In genomic region chr2:160076239-160076638, GRCh38 we compare ENCODE assay signal across 17 cellular contexts. TPM values are rescaled to one million over a fixed set of nuclear protein-coding genes. Genes with fewer than 3 reads are reported as not detected.
"Had no signal": no experiment of that assay in that cellular context is flagged by ENCODE, and none has a peak within 500 bp of the region (broad histone marks: within the 10 kb centered on the region; RNA-seq: fewer than 3 reads in every experiment).

No MANE protein-coding gene starts in this region.

- H3K4me3 ChIP-seq: colonic mucosa, spleen, tibial nerve had no signal

- H3K27ac Mint-ChIP-seq: activated CD8-positive, alpha-beta T cell treated with anti-CD3 and anti-CD28 coated beads, Interleukin-2, amount 10 ng/mL, durations not matched to agents 7 days and 5 days; activated naive CD8-positive, alpha-beta T cell treated with anti-CD3 and anti-CD28 coated beads, Interleukin-2, amount 50 U/mL, for 24 hours; activated T-helper 1 cell treated with anti-CD3 and anti-CD28 coated beads, Interleukin-12 subunit alpha, Interleukin-12 subunit beta, Interleukin-2, Interleukin-4 antibody, amounts not matched to agents 30 ng/mL and 10 ng/mL and 1 ng/mL, durations not matched to agents 14 hours and 24 hours and 36 hours; stimulated activated naive B cell treated with anti-CD40 and anti-IgM and Interleukin-4, amounts not matched to agents 10 μg/mL and 1 μg/mL and 100 μg/mL, for 72 hours; T-helper 1 cell treated with Interleukin-12 subunit alpha and Interleukin-12 subunit beta and Interleukin-4 antibody, amounts not matched to agents 30 μg/mL and 1 μg/mL, for 36 hours; WTC11 had no signal

- H3K36me3 ChIP-seq: colonic mucosa, spleen, tibial nerve had no signal

- H3K9me3 Mint-ChIP-seq: activated naive CD8-positive, alpha-beta T cell treated with anti-CD3 and anti-CD28 coated beads, Interleukin-2, amount 50 U/mL, for 24 hours; activated T-helper 1 cell treated with anti-CD3 and anti-CD28 coated beads, Interleukin-12 subunit alpha, Interleukin-12 subunit beta, Interleukin-2, Interleukin-4 antibody, amounts not matched to agents 30 ng/mL and 10 ng/mL and 1 ng/mL, durations not matched to agents 14 hours and 24 hours and 36 hours; stimulated activated naive B cell treated with anti-CD40 and anti-IgM and Interleukin-4, amounts not matched to agents 10 μg/mL and 1 μg/mL and 100 μg/mL, for 72 hours; T-helper 1 cell treated with Interleukin-12 subunit alpha and Interleukin-12 subunit beta and Interleukin-4 antibody, amounts not matched to agents 30 μg/mL and 1 μg/mL, for 36 hours had no signal

- H3K4me1 ChIP-seq: foreskin keratinocyte had no signal

- H3K4me1 Mint-ChIP-seq: activated naive CD8-positive, alpha-beta T cell treated with anti-CD3 and anti-CD28 coated beads, Interleukin-2, amount 50 U/mL, for 24 hours; stimulated activated naive B cell treated with anti-CD40 and anti-IgM and Interleukin-4, amounts not matched to agents 10 μg/mL and 1 μg/mL and 100 μg/mL, for 72 hours had no signal

- H3K9me3 ChIP-seq: colonic mucosa had no signal

- ATAC-seq: activated CD8-positive, alpha-beta T cell treated with anti-CD3 and anti-CD28 coated beads, Interleukin-2, amount 10 ng/mL, durations not matched to agents 7 days and 5 days; activated naive CD8-positive, alpha-beta T cell treated with anti-CD3 and anti-CD28 coated beads, Interleukin-2, amount 50 U/mL, for 24 hours; foreskin keratinocyte; left lobe of liver; WTC11 had no signal

- DNase-seq: activated CD4-positive, alpha-beta T cell treated with anti-CD3 and anti-CD28 coated beads for 48 hours; activated CD8-positive, alpha-beta memory T cell treated with anti-CD3 and anti-CD28 coated beads, Interleukin-2, amount 50 U/mL, for 48 hours; activated CD8-positive, alpha-beta T cell treated with anti-CD3 and anti-CD28 coated beads, Interleukin-2, amount 10 ng/mL, durations not matched to agents 7 days and 5 days; activated naive CD4-positive, alpha-beta T cell; activated naive CD8-positive, alpha-beta T cell treated with anti-CD3 and anti-CD28 coated beads, Interleukin-2, amount 50 U/mL, for 24 hours; caudate nucleus; colonic mucosa; foreskin keratinocyte; spleen; stimulated activated CD4-positive, alpha-beta T cell treated with anti-CD3 and anti-CD28 coated beads, Interleukin-1b, Interleukin-23, amount 100 ng/mL, for 48 hours; stimulated activated naive B cell treated with anti-CD40 and anti-IgM and Interleukin-4, amounts not matched to agents 10 μg/mL and 1 μg/mL and 100 μg/mL, for 72 hours had no signal

- H3K27ac ChIP-seq: foreskin keratinocyte, spleen, tibial nerve had no signal

- H3K27me3 ChIP-seq: colonic mucosa, foreskin keratinocyte, spleen, tibial nerve had no signal

- H3K4me3 Mint-ChIP-seq: activated CD8-positive, alpha-beta T cell treated with anti-CD3 and anti-CD28 coated beads, Interleukin-2, amount 10 ng/mL, durations not matched to agents 7 days and 5 days; activated naive CD8-positive, alpha-beta T cell treated with anti-CD3 and anti-CD28 coated beads, Interleukin-2, amount 50 U/mL, for 24 hours; activated T-helper 1 cell treated with anti-CD3 and anti-CD28 coated beads, Interleukin-12 subunit alpha, Interleukin-12 subunit beta, Interleukin-2, Interleukin-4 antibody, amounts not matched to agents 30 ng/mL and 10 ng/mL and 1 ng/mL, durations not matched to agents 14 hours and 24 hours and 36 hours; stimulated activated naive B cell treated with anti-CD40 and anti-IgM and Interleukin-4, amounts not matched to agents 10 μg/mL and 1 μg/mL and 100 μg/mL, for 72 hours; T-helper 1 cell treated with Interleukin-12 subunit alpha and Interleukin-12 subunit beta and Interleukin-4 antibody, amounts not matched to agents 30 μg/mL and 1 μg/mL, for 36 hours; WTC11 had no signal

- FAIRE-seq: astrocyte had no signal

- H3K36me3 Mint-ChIP-seq: stimulated activated naive B cell treated with anti-CD40 and anti-IgM and Interleukin-4, amounts not matched to agents 10 μg/mL and 1 μg/mL and 100 μg/mL, for 72 hours had no signal

RNA-seq across cellular contexts. Expression of gene PLA2R1, which starts 13.8 kb away (rescaled TPM):
- total RNA-seq: activated CD8-positive, alpha-beta T cell treated with anti-CD3 and anti-CD28 coated beads, Interleukin-2, amount 10 ng/mL, durations not matched to agents 7 days and 5 days; activated T-helper 1 cell treated with anti-CD3 and anti-CD28 coated beads, Interleukin-12 subunit alpha, Interleukin-12 subunit beta, Interleukin-2, Interleukin-4 antibody, amounts not matched to agents 30 ng/mL and 10 ng/mL and 1 ng/mL, durations not matched to agents 14 hours and 24 hours and 36 hours had no signal
